8 cellular contexts compared by ENCODE assay signal in the genomic region with DNA sequence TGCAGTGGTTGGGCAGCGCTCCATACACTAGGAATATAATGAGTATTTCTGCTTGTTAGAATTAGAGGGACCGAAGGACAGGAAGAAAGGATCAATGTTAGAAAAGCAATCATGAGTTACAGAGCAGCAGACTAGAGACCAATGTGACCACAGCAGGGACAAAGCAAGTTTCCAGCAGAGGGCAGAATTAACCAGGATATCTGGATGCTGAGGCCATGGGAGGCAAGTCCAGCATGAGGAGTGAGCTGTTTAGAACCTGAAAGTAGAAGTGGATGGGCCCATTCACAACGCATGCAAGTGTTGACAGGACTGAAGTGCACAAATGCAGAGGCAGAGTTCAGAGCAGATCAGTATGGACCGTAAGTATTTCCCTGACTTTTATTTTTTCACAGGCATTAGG.
DNase-seq lines count a peak whose midpoint lies in the region; ATAC-seq and TF ChIP-seq lines count a peak whose summit lies in the region.

No MANE protein-coding gene starts in this region.

- TF ChIP-seq POLR2A in erythroblast (IDR thresholded peaks at IDR 0.05; ENCODE audit: low read length), result no peak

- peak; percentile 22 for DNase-seq in NCI-H2107 treated with DMSO at 0.1 percent for 48 hours (lab: John Stamatoyannopoulos, UW; ENCODE audit: unreplicated experiment)
- DNase-seq in NCI-H2107 (lab: John Stamatoyannopoulos, UW), result no peak
- DNase-seq in NCI-H748 (lab: John Stamatoyannopoulos, UW; ENCODE audit: unreplicated experiment), result peak; percentile 83
- peak; percentile 9 to 37 for DNase-seq in erythroblast (lab: John Stamatoyannopoulos, UW)
- peak; percentile 59 for DNase-seq in putamen (ENCODE audit: low spot score)
- no peak for DNase-seq in ureter (ENCODE audit: low spot score)
- no peak for DNase-seq in stimulated activated CD4-positive, alpha-beta T cell treated with anti-CD3 and anti-CD28 coated beads, Interleukin-4, amount 100 ng/mL, for 24 hours

- no peak for ATAC-seq in HG03342 (IDR thresholded peaks at IDR 0.05; ENCODE audit: unreplicated experiment)

Comparison
In these comparisons a context has a peak if more than half of its experiments do, and no peak if none do; other contexts are left out.
1. DNase-seq: peak in NCI-H2107 treated with DMSO at 0.1 percent for 48 hours (single experiment), NCI-H748 (single experiment), erythroblast (2 of 2) and putamen (single experiment); none in NCI-H2107 (single experiment), ureter (single experiment) and stimulated activated CD4-positive, alpha-beta T cell treated with anti-CD3 and anti-CD28 coated beads, Interleukin-4, amount 100 ng/mL, for 24 hours (single experiment).